In genomic region chr7:121777672-121778071, GRCh38 we compare ENCODE assay signal across 1 cellular context.
TF ChIP-seq lines count a peak whose summit lies in the region.

No MANE protein-coding gene starts in this region.

TF ChIP-seq in GM23338, 12 proteins besides CTCF, POLR2A, EP300 and RAD21 (continued from another document):
- TF ChIP-seq POLR2AphosphoS5 (IDR thresholded peaks at IDR 0.05; ENCODE audit: low read depth) (no peak), ZNF114 (CRISPR knock-in tag; IDR thresholded peaks at IDR 0.05) (no peak)
- TF ChIP-seq, protein P1, sequence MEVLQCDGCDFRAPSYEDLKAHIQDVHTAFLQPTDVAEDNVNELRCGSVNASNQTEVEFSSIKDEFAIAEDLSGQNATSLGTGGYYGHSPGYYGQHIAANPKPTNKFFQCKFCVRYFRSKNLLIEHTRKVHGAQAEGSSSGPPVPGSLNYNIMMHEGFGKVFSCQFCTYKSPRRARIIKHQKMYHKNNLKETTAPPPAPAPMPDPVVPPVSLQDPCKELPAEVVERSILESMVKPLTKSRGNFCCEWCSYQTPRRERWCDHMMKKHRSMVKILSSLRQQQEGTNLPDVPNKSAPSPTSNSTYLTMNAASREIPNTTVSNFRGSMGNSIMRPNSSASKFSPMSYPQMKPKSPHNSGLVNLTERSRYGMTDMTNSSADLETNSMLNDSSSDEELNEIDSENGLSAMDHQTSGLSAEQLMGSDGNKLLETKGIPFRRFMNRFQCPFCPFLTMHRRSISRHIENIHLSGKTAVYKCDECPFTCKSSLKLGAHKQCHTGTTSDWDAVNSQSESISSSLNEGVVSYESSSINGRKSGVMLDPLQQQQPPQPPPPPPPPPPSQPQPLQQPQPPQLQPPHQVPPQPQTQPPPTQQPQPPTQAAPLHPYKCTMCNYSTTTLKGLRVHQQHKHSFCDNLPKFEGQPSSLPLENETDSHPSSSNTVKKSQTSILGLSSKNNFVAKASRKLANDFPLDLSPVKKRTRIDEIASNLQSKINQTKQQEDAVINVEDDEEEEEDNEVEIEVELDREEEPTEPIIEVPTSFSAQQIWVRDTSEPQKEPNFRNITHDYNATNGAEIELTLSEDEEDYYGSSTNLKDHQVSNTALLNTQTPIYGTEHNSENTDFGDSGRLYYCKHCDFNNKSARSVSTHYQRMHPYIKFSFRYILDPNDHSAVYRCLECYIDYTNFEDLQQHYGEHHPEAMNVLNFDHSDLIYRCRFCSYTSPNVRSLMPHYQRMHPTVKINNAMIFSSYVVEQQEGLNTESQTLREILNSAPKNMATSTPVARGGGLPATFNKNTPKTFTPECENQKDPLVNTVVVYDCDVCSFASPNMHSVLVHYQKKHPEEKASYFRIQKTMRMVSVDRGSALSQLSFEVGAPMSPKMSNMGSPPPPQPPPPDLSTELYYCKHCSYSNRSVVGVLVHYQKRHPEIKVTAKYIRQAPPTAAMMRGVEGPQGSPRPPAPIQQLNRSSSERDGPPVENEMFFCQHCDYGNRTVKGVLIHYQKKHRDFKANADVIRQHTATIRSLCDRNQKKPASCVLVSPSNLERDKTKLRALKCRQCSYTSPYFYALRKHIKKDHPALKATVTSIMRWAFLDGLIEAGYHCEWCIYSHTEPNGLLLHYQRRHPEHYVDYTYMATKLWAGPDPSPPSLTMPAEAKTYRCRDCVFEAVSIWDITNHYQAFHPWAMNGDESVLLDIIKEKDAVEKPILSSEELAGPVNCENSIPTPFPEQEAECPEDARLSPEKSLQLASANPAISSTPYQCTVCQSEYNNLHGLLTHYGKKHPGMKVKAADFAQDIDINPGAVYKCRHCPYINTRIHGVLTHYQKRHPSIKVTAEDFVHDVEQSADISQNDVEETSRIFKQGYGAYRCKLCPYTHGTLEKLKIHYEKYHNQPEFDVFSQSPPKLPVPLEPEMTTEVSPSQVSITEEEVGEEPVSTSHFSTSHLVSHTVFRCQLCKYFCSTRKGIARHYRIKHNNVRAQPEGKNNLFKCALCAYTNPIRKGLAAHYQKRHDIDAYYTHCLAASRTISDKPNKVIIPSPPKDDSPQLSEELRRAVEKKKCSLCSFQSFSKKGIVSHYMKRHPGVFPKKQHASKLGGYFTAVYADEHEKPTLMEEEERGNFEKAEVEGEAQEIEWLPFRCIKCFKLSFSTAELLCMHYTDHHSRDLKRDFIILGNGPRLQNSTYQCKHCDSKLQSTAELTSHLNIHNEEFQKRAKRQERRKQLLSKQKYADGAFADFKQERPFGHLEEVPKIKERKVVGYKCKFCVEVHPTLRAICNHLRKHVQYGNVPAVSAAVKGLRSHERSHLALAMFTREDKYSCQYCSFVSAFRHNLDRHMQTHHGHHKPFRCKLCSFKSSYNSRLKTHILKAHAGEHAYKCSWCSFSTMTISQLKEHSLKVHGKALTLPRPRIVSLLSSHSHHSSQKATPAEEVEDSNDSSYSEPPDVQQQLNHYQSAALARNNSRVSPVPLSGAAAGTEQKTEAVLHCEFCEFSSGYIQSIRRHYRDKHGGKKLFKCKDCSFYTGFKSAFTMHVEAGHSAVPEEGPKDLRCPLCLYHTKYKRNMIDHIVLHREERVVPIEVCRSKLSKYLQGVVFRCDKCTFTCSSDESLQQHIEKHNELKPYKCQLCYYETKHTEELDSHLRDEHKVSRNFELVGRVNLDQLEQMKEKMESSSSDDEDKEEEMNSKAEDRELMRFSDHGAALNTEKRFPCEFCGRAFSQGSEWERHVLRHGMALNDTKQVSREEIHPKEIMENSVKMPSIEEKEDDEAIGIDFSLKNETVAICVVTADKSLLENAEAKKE (CRISPR knock-in tag; IDR thresholded peaks at IDR 0.05): no peak
